1 cellular context compared by ENCODE assay signal in the genomic region with DNA sequence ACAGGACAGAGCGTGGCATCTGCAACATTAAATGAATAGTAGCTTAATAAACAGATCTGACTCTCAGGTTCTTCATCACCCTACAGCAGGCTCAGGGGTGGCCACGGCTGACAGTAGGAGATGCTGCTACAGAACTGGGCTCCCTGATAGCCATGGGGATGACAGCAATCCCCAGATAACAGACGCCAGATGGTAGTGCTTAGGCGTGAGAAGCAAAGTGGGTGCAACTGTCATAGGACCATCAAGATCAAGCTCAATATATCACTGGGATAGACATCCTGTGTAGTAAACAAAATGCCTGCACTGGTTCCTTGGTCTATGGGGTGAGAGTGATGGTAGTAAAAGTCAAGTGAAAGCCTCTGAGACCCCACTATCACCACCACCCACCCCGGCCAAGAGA.
TF ChIP-seq lines count a peak whose summit lies in the region.

No MANE protein-coding gene starts in this region.

TF ChIP-seq in K562, 482 proteins besides CTCF, POLR2A, EP300 and RAD21:
- TF ChIP-seq, protein P1, sequence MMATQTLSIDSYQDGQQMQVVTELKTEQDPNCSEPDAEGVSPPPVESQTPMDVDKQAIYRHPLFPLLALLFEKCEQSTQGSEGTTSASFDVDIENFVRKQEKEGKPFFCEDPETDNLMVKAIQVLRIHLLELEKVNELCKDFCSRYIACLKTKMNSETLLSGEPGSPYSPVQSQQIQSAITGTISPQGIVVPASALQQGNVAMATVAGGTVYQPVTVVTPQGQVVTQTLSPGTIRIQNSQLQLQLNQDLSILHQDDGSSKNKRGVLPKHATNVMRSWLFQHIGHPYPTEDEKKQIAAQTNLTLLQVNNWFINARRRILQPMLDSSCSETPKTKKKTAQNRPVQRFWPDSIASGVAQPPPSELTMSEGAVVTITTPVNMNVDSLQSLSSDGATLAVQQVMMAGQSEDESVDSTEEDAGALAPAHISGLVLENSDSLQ (IDR thresholded peaks at IDR 0.05) = peak; percentile 53; the same call in 1 of the 2 replicates
- no peak for TF ChIP-seq MXI1 (IDR thresholded peaks at IDR 0.05; ENCODE audit: low read depth, low read length)
- TF ChIP-seq ARID1B (IDR thresholded peaks at IDR 0.05) = peak; percentile 44
- peak; percentile 58; the same call in 1 of the 2 replicates for TF ChIP-seq TAL1 (IDR thresholded peaks at IDR 0.05)
- TF ChIP-seq CBFA2T3 (IDR thresholded peaks at IDR 0.05) = peak; percentile 82
- peak; percentile 58; the same call in 1 of the 2 replicates for TF ChIP-seq TEAD4 (IDR thresholded peaks at IDR 0.05; ENCODE audit: low read length)
- TF ChIP-seq TEAD4 (CRISPR knock-in tag; IDR thresholded peaks at IDR 0.05; ENCODE audit: borderline replicate concordance) = no peak
- peak; percentile 68 for TF ChIP-seq MEIS2 (IDR thresholded peaks at IDR 0.05; ENCODE audit: partially characterized antibody)
- TF ChIP-seq MTA2 (IDR thresholded peaks at IDR 0.05; ENCODE audit: low read depth) = 0 out of 2 replicates have a peak, but pooled peaks have one; percentile 14
- peak in 1 of 2 experiments; percentile 9; a peak in 2 of 4 replicates for TF ChIP-seq TRIM24 (IDR thresholded peaks at IDR 0.05)
- TF ChIP-seq STAT5A (IDR thresholded peaks at IDR 0.05; ENCODE audit: borderline replicate concordance, low read length) = peak; percentile 19; the same call in 1 of the 2 replicates
- no peak for TF ChIP-seq BCL6 (CRISPR knock-in tag; IDR thresholded peaks at IDR 0.05)
- no peak for TF ChIP-seq RBM15 (IDR thresholded peaks at IDR 0.05; ENCODE audit: insufficient read depth, low read length)
- 0 out of 4 replicates have a peak, but pooled peaks of 1 of the 2 experiments have one; percentile 5 for TF ChIP-seq RCOR1 (IDR thresholded peaks at IDR 0.05; ENCODE audit: borderline replicate concordance in 1 of 2, low read depth in 2 of 2, low read length in 2 of 2)
- TF ChIP-seq, protein P2, sequence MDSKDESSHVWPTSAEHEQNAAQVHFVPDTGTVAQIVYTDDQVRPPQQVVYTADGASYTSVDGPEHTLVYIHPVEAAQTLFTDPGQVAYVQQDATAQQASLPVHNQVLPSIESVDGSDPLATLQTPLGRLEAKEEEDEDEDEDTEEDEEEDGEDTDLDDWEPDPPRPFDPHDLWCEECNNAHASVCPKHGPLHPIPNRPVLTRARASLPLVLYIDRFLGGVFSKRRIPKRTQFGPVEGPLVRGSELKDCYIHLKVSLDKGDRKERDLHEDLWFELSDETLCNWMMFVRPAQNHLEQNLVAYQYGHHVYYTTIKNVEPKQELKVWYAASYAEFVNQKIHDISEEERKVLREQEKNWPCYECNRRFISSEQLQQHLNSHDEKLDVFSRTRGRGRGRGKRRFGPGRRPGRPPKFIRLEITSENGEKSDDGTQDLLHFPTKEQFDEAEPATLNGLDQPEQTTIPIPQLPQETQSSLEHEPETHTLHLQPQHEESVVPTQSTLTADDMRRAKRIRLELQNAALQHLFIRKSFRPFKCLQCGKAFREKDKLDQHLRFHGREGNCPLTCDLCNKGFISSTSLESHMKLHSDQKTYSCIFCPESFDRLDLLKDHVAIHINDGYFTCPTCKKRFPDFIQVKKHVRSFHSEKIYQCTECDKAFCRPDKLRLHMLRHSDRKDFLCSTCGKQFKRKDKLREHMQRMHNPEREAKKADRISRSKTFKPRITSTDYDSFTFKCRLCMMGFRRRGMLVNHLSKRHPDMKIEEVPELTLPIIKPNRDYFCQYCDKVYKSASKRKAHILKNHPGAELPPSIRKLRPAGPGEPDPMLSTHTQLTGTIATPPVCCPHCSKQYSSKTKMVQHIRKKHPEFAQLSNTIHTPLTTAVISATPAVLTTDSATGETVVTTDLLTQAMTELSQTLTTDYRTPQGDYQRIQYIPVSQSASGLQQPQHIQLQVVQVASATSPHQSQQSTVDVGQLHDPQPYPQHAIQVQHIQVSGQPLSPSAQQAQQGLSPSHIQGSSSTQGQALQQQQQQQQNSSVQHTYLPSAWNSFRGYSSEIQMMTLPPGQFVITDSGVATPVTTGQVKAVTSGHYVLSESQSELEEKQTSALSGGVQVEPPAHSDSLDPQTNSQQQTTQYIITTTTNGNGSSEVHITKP (IDR thresholded peaks at IDR 0.05; ENCODE audit: partially characterized antibody) = peak; percentile 80
- TF ChIP-seq, protein P3, sequence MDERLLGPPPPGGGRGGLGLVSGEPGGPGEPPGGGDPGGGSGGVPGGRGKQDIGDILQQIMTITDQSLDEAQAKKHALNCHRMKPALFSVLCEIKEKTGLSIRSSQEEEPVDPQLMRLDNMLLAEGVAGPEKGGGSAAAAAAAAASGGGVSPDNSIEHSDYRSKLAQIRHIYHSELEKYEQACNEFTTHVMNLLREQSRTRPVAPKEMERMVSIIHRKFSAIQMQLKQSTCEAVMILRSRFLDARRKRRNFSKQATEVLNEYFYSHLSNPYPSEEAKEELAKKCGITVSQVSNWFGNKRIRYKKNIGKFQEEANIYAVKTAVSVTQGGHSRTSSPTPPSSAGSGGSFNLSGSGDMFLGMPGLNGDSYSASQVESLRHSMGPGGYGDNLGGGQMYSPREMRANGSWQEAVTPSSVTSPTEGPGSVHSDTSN (CRISPR knock-in tag; IDR thresholded peaks at IDR 0.05; ENCODE audit: low read depth) = no peak
- TF ChIP-seq, protein P3 (tag; conservative IDR thresholded peaks at IDR 0.05; ENCODE audit: low read depth) = peak; percentile 62
- peak; percentile 62 for TF ChIP-seq TCF3 (CRISPR knock-in tag; IDR thresholded peaks at IDR 0.05)
- TF ChIP-seq NCOR1 (IDR thresholded peaks at IDR 0.05) = peak; percentile 45
- TF ChIP-seq TCF7 (IDR thresholded peaks at IDR 0.05; ENCODE audit: borderline replicate concordance) = no peak
- peak; percentile 45; the same call in 1 of the 2 replicates for TF ChIP-seq POLR2AphosphoS5 (IDR thresholded peaks at IDR 0.05; ENCODE audit: control insufficient read depth, insufficient read depth, low read depth, low read length)
- peak; percentile 72 for TF ChIP-seq CBFA2T2 (conservative IDR thresholded peaks at IDR 0.05)
